ENCODE assay signal across 10 cellular contexts in genomic region chr6:108118791-108119211, GRCh38. TPM values are rescaled to one million over a fixed set of nuclear protein-coding genes. Genes with fewer than 3 reads are reported as not detected.
DNase-seq lines count a peak whose midpoint lies in the region; ATAC-seq and TF ChIP-seq lines count a peak whose summit lies in the region.
"Had no signal": no experiment of that assay in that cellular context is flagged by ENCODE, and none has a peak within 500 bp of the region (broad histone marks: within the 10 kb centered on the region; RNA-seq: fewer than 3 reads in every experiment).

No MANE protein-coding gene starts in this region.

- 3% methylated on average over 19 of the region's 19 CpGs for WGBS in esophagus muscularis mucosa

- no peak for DNase-seq in Peyer's patch
- peak; percentile 34 for DNase-seq in esophagus muscularis mucosa (ENCODE audit: extremely low spot score)
- no peak for DNase-seq in retinal pigment epithelial cell (ENCODE audit: low read depth)
- no peak for DNase-seq in UCSD-AML1 (lab: John Stamatoyannopoulos, UW; ENCODE audit: unreplicated experiment)
- DNase-seq in NCI-H2081 (lab: John Stamatoyannopoulos, UW) = no peak
- DNase-seq in GF-D8 (lab: John Stamatoyannopoulos, UW) = no peak
- DNase-seq: PC-9 had no signal

- peaks cover 22% of the 10 kb centered on the region for H3K4me1 ChIP-seq in ES-I3 (ENCODE audit: insufficient read depth, low read length)
- H3K4me1 ChIP-seq in Peyer's patch = peaks cover 3 to 50% (median 32%) of the 10 kb centered on the region in 4 donors
- H3K4me1 ChIP-seq in esophagus muscularis mucosa = peaks cover 44 to 58% (median 51%) of the 10 kb centered on the region in 4 donors

- peak overlapping the region; percentile 17; the same call in 1 of the 2 replicates for H3K9ac ChIP-seq in ES-I3 (ENCODE audit: low read depth, low read length)

- intact Hi-C loops in esophagus muscularis mucosa (cut with DNase I) = loop anchor here (10.0 kb wide), 1 partner anchor 376 kb away; no protein-coding TSS in a partner anchor

- H3K4me3 ChIP-seq in Peyer's patch (peak overlapping the region; percentile 23 to 65 (median 62)), esophagus muscularis mucosa (peak overlapping the region; percentile 62 to 76 (median 68)), retinal pigment epithelial cell (ENCODE audit: low read length) (peak overlapping the region; percentile 46)

- no peak for ATAC-seq in activated CD4-positive, CD25-positive, alpha-beta regulatory T cell treated with anti-CD3 and anti-CD28 coated beads, Interleukin-2, amount 50 U/mL, for 24 hours

- no peak overlapping the region for H3K27ac ChIP-seq in Peyer's patch
- no peak overlapping the region for H3K27ac ChIP-seq in esophagus muscularis mucosa (replicated peaks in 1 of 4)
- H3K27ac ChIP-seq: epithelial cell of prostate, PC-9 had no signal

- TF ChIP-seq POLR2A in Peyer's patch (IDR thresholded peaks at IDR 0.05) (no peak), esophagus muscularis mucosa (IDR thresholded peaks at IDR 0.05; ENCODE audit: low read depth) (no peak)

- H3K27me3 ChIP-seq in Peyer's patch (peaks cover 0 to 70% of the 10 kb centered on the region in 2 donors), esophagus muscularis mucosa (peaks cover 13 to 99% (median 59%) of the 10 kb centered on the region in 4 donors)

- H3K9me3 ChIP-seq in ES-I3 (ENCODE audit: control insufficient read depth, insufficient read depth, low read length) (no peaks in the 10 kb centered on the region), Peyer's patch (no peaks in the 10 kb centered on the region), esophagus muscularis mucosa (no peaks in the 10 kb centered on the region)

- TF ChIP-seq EP300 in esophagus muscularis mucosa (IDR thresholded peaks at IDR 0.05) = no peak

- TF ChIP-seq CTCF in Peyer's patch (IDR thresholded peaks at IDR 0.05) (no peak), esophagus muscularis mucosa (IDR thresholded peaks at IDR 0.05) (no peak), retinal pigment epithelial cell (conservative IDR thresholded peaks at IDR 0.05; ENCODE audit: low read depth, low read length) (no peak)

- H3K36me3 ChIP-seq in ES-I3 (ENCODE audit: insufficient read depth, low read length) = no peaks in the 10 kb centered on the region
- H3K36me3 ChIP-seq in Peyer's patch = no peaks in the 10 kb centered on the region
- no peaks in the 10 kb centered on the region for H3K36me3 ChIP-seq in esophagus muscularis mucosa

RNA-seq across cellular contexts. Expression of gene OSTM1, which starts 44.3 kb away (rescaled TPM):
- total RNA-seq in Peyer's patch (10 to 100 TPM; 25.6 to 47.0 (median 36.6) TPM), esophagus muscularis mucosa (10 to 100 TPM; 48.2 to 74.4 (median 61.2) TPM)

RNA-seq across cellular contexts. Expression of gene NR2E1, which starts 47.0 kb away (rescaled TPM):
- total RNA-seq in Peyer's patch = not detected
- not detected for total RNA-seq in esophagus muscularis mucosa
- total RNA-seq: PC-9 had no signal
